In the genomic region with DNA sequence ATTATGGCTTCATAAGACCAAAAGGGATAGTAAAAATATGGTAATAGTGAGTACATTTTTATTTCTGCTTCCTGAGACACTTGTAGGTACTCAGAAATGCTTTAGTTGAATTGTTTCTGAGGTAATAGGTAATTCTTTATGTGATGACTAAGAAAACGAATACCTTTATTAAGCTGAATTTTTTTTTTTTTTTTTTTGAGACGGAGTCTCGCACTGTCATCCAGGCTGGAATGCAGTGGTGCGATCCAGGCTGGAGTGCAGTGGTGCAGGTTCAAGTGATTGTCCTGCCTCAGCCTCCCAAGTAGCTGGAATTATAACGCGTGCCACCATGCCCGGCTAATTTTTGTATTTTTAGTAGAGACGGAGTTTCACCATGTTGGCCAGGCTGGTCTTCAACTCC, we compare ENCODE assay signal across 18 cellular contexts. TPM values are rescaled to one million over a fixed set of nuclear protein-coding genes. Genes with fewer than 3 reads are reported as not detected.
DNase-seq lines count a peak whose midpoint lies in the region; ATAC-seq, FAIRE-seq and TF ChIP-seq lines count a peak whose summit lies in the region.
"Had no signal": no experiment of that assay in that cellular context is flagged by ENCODE, and none has a peak within 500 bp of the region (broad histone marks: within the 10 kb centered on the region; RNA-seq: fewer than 3 reads in every experiment).

No MANE protein-coding gene starts in this region.

- no peaks in the 10 kb centered on the region for H4K20me1 ChIP-seq in GM12878 (ENCODE audit: control insufficient read depth, insufficient read depth)

- H3K27ac Mint-ChIP-seq in MCF 10A (ENCODE audit: low read depth, unreplicated experiment), result peak overlapping the region; percentile 91
- H3K27ac Mint-ChIP-seq in stimulated activated naive CD8-positive, alpha-beta T cell treated with anti-CD3 and anti-CD28 coated beads, Interleukin-15, amount 100 ng/mL, for 72 hours, result no peak overlapping the region

- SMC1A ChIA-PET in GM12878 (lab: Charles Lee; ENCODE audit: uncharacterized antibody, unreplicated experiment), result interaction anchor here (2.1 kb wide), 1 partner anchor 27 kb away, joined by 6 read pairs; no protein-coding TSS in a partner anchor

- TF ChIP-seq RAD21 in GM12878 (IDR thresholded peaks at IDR 0.05; ENCODE audit: insufficient read depth, low read depth, low read length), result no peak

- peaks cover 27% of the 10 kb centered on the region for H3K36me3 Mint-ChIP-seq in MCF 10A (ENCODE audit: insufficient read depth, unreplicated experiment)

- H3K9ac ChIP-seq in GM12878 (ENCODE audit: control insufficient read depth, insufficient read depth, low read length), result no peak overlapping the region

- H3K27me3 Mint-ChIP-seq in MCF 10A (ENCODE audit: insufficient read depth, unreplicated experiment), result no peaks in the 10 kb centered on the region
- H3K27me3 Mint-ChIP-seq in stimulated activated naive CD8-positive, alpha-beta T cell treated with anti-CD3 and anti-CD28 coated beads, Interleukin-15, amount 100 ng/mL, for 72 hours, result no peaks in the 10 kb centered on the region

- no peak for ATAC-seq in GM12878
- no peak for ATAC-seq in stimulated activated naive CD8-positive, alpha-beta T cell treated with anti-CD3 and anti-CD28 coated beads, Interleukin-15, amount 100 ng/mL, for 72 hours
- ATAC-seq in SK-N-SH treated with all-trans-retinoic acid at 6 μM for 48 hours, result no peak
- ATAC-seq in HG02798 (IDR thresholded peaks at IDR 0.05; ENCODE audit: poor library complexity, unreplicated experiment), result no peak
- ATAC-seq: activated naive CD4-positive, alpha-beta T cell treated with anti-CD3 and anti-CD28 coated beads, Interleukin-2, amount 50 U/mL, for 72 hours; left cardiac atrium; Right ventricle myocardium inferior had no signal

- H3K4me3 ChIP-seq in breast epithelium (no peak overlapping the region), NB4 (ENCODE audit: low read depth, low read length) (peak overlapping the region; percentile 88), GM12878 (peak overlapping the region; percentile 66)
- H3K4me3 ChIP-seq: prostate gland, tibial nerve had no signal

- H3K9me3 ChIP-seq in breast epithelium (no peaks in the 10 kb centered on the region), GM12878 (replicated peaks; ENCODE audit: control insufficient read depth, insufficient read depth, low read length) (no peaks in the 10 kb centered on the region; the same call in 2 of the 3 replicates)
- H3K9me3 ChIP-seq: prostate gland, tibial nerve had no signal

- POLR2A ChIA-PET in MCF 10A (lab: Yijun Ruan, JAX), result interaction anchor here (0.6 to 3.7 kb wide), 5 partner anchors 63 to 362 kb away, joined by 3 to 55 read pairs (median 16); no protein-coding TSS in a partner anchor
- POLR2A ChIA-PET in GM12878 (lab: Charles Lee), result interaction anchor here (0.6 to 0.7 kb wide), 3 partner anchors 11 to 585 kb away, joined by 3 to 6 read pairs (median 3); no protein-coding TSS in a partner anchor

- TF ChIP-seq CTCF in MCF 10A (IDR thresholded peaks at IDR 0.05; ENCODE audit: unreplicated experiment), result no peak
- no peak for TF ChIP-seq CTCF in breast epithelium (IDR thresholded peaks at IDR 0.05)
- no peak for TF ChIP-seq CTCF in NB4 (IDR thresholded peaks at IDR 0.05; ENCODE audit: low read depth, low read length)
- TF ChIP-seq CTCF in GM12878 (IDR thresholded peaks at IDR 0.05 in 2 of 3, conservative IDR thresholded peaks at IDR 0.05 in 1 of 3; ENCODE audit: control insufficient read depth in 2 of 3, extremely low read depth in 1 of 3, insufficient read depth in 1 of 3, low read depth in 3 of 3, low read length in 3 of 3), result no peak

- H3K4me2 ChIP-seq in GM12878 (ENCODE audit: control insufficient read depth, insufficient read depth), result peak overlapping the region; percentile 77

- peaks cover 38% of the 10 kb centered on the region for H3K79me2 ChIP-seq in GM12878 (ENCODE audit: control insufficient read depth, insufficient read depth, low read length)

- 63% methylated on average over 5 of the region's 8 CpGs for WGBS in GM12878 (ENCODE audit: insufficient coverage, insufficient replicate concordance, low lambda C conversion rate, missing lambda C conversion rate)

- BruUV-seq in MCF 10A (replicated peaks; lab: Mats Ljungman, UMichigan) (no TSS peak), GM12878 (replicated peaks; lab: Mats Ljungman, UMichigan) (no TSS peak)

- H3K4me1 ChIP-seq in breast epithelium, result no peaks in the 10 kb centered on the region
- no peaks in the 10 kb centered on the region; the same call in none of the 2 replicates for H3K4me1 ChIP-seq in GM12878 (ENCODE audit: control insufficient read depth, insufficient read depth, low read length)
- H3K4me1 ChIP-seq: prostate gland had no signal

- H3K36me3 ChIP-seq in breast epithelium, result no peaks in the 10 kb centered on the region
- peaks cover 0 to 4% of the 10 kb centered on the region in 2 experiments; a peak in 2 of 4 replicates for H3K36me3 ChIP-seq in GM12878 (ENCODE audit: control insufficient read depth in 2 of 2, insufficient read depth in 2 of 2, low read length in 1 of 2)
- H3K36me3 ChIP-seq: brain microvascular endothelial cell had no signal

- RAD21 ChIA-PET in GM12878 (lab: Charles Lee; ENCODE audit: unreplicated experiment), result interaction anchor here (0.7 to 2.7 kb wide), 2 partner anchors 8 to 17 kb away, joined by 3 to 13 read pairs; no protein-coding TSS in a partner anchor

- peaks cover 12% of the 10 kb centered on the region for H3K4me1 Mint-ChIP-seq in MCF 10A (ENCODE audit: insufficient read depth, unreplicated experiment)
- peaks cover 39% of the 10 kb centered on the region for H3K4me1 Mint-ChIP-seq in stimulated activated naive CD8-positive, alpha-beta T cell treated with anti-CD3 and anti-CD28 coated beads, Interleukin-15, amount 100 ng/mL, for 72 hours

- CTCF ChIA-PET in MCF 10A (lab: Yijun Ruan, JAX), result interaction anchor here (1.1 kb wide), 1 partner anchor 311 kb away, joined by 3 read pairs; no protein-coding TSS in a partner anchor
- CTCF ChIA-PET in GM12878 (lab: Yijun Ruan, JAX), result no interaction called here

- DNase-seq in MCF 10A (ENCODE audit: unreplicated experiment) (no peak), breast epithelium (ENCODE audit: low spot score in 2 of 2) (no peak), NB4 (ENCODE audit: low read depth) (no peak), GM12878 (ENCODE audit: low read depth, low spot score) (no peak)
- no peak for DNase-seq in stimulated activated naive CD8-positive, alpha-beta T cell treated with anti-CD3 and anti-CD28 coated beads, Interleukin-15, amount 100 ng/mL, for 72 hours
- DNase-seq in activated naive CD4-positive, alpha-beta T cell (lab: John Stamatoyannopoulos, UW), result no peak
- DNase-seq: activated CD4-positive, CD25-positive, alpha-beta regulatory T cell; brain microvascular endothelial cell; foreskin melanocyte; left cardiac atrium; NCI-H187 treated with DMSO at 0.1 percent for 48 hours; NCI-H345 had no signal

- TF ChIP-seq EP300 in GM12878 (IDR thresholded peaks at IDR 0.05; ENCODE audit: borderline replicate concordance in 1 of 2, control insufficient read depth in 1 of 2, low read depth in 2 of 2, low read length in 2 of 2), result no peak

- intact Hi-C loops in MCF 10A (cut with micrococcal nuclease), result no loop called here
- intact Hi-C loops in breast epithelium (cut with DNase I; ENCODE audit: low total_unique reads), result no loop called here
- intact Hi-C loops in GM12878 (cut with micrococcal nuclease; ENCODE audit: unreplicated experiment), result no loop called here

- H3K9me3 Mint-ChIP-seq in MCF 10A (ENCODE audit: unreplicated experiment), result no peaks in the 10 kb centered on the region
- H3K9me3 Mint-ChIP-seq in stimulated activated naive CD8-positive, alpha-beta T cell treated with anti-CD3 and anti-CD28 coated beads, Interleukin-15, amount 100 ng/mL, for 72 hours, result no peaks in the 10 kb centered on the region
- H3K9me3 Mint-ChIP-seq: activated naive CD4-positive, alpha-beta T cell treated with anti-CD3 and anti-CD28 coated beads, Interleukin-2, amount 50 U/mL, for 72 hours had no signal

- H3K27ac ChIP-seq in breast epithelium (no peak overlapping the region), GM12878 (ENCODE audit: control insufficient read depth, insufficient read depth) (0 out of 2 replicates have a peak overlapping the region, but pooled peaks have one; percentile 3)
- H3K27ac ChIP-seq: brain microvascular endothelial cell, prostate gland, tibial nerve had no signal

- H2AFZ ChIP-seq in GM12878 (ENCODE audit: control insufficient read depth, low read depth, low read length), result no peak overlapping the region

- no peak for FAIRE-seq in GM12878 (lab: Jason Lieb, UNC)

- in situ Hi-C loops in GM12878 (cut with MboI), result no loop called here

- no peaks in the 10 kb centered on the region for H3K27me3 ChIP-seq in breast epithelium
- H3K27me3 ChIP-seq in GM12878 (replicated peaks in 1 of 2; ENCODE audit: control insufficient read depth in 2 of 2, insufficient read depth in 2 of 2, low read length in 1 of 2), result no peaks in the 10 kb centered on the region
- H3K27me3 ChIP-seq: brain microvascular endothelial cell, tibial nerve had no signal

- no peak for TF ChIP-seq POLR2A in breast epithelium (IDR thresholded peaks at IDR 0.05)
- no peak for TF ChIP-seq POLR2A in NB4 (IDR thresholded peaks at IDR 0.05; ENCODE audit: extremely low read depth, insufficient read length)
- TF ChIP-seq POLR2A in GM12878 (IDR thresholded peaks at IDR 0.05; ENCODE audit: low read depth, low read length), result no peak

- H3K4me3 Mint-ChIP-seq in MCF 10A (ENCODE audit: unreplicated experiment), result no peak overlapping the region
- peak overlapping the region; percentile 86 to 87 for H3K4me3 Mint-ChIP-seq in stimulated activated naive CD8-positive, alpha-beta T cell treated with anti-CD3 and anti-CD28 coated beads, Interleukin-15, amount 100 ng/mL, for 72 hours

RNA-seq across cellular contexts. Expression of a gene that starts 1.9 kb away (rescaled TPM):
- 48.3 and 59.5 TPM in 2 replicates for total RNA-seq in MCF 10A (2022)
- 10 to 100 TPM; 26.2 to 27.7 (median 27.5) TPM for total RNA-seq in breast epithelium
- total RNA-seq in GM12878 (2013; cell fraction: nucleolus; rRNA removed), result 84.7 and 96.3 TPM in 2 replicates
- total RNA-seq in GM12878 (2014; rRNA removed), result 59.6 and 71.1 TPM in 2 replicates
- 85.0 and 85.4 TPM in 2 replicates for total RNA-seq in GM12878 (2014; rRNA removed; fragmentation: Illumina TruSeq; extraction: Trizol)
- total RNA-seq in GM12878 (2021), result 70.4 and 73.0 TPM in 2 replicates
- 51.5 TPM for polyA plus RNA-seq in GM12878 (2011; ENCODE audit: low read depth)
- polyA plus RNA-seq in GM12878 (2011; rRNA removed), result 111 and 156 TPM in 2 replicates
- polyA plus RNA-seq in GM12878 (2011; cell fraction: cytosol; rRNA removed), result 44.8 and 46.5 TPM in 2 replicates
- 36.0 and 44.5 TPM in 2 replicates for polyA plus RNA-seq in GM12878 (2011; cell fraction: nucleus; rRNA removed)
- polyA plus RNA-seq in GM12878 (2012), result 51.0 and 56.6 TPM in 2 replicates
- polyA plus RNA-seq in GM12878 (2014; fragmentation: Illumina TruSeq; extraction: Trizol), result 102 and 148 TPM in 2 replicates
- polyA plus RNA-seq in GM12878 (2014; fragmentation: Nextera tagmentation; extraction: Ambion mirVana), result 100 to 1,000 TPM; 229 to 240 TPM
- 83.2 and 92.5 TPM in 2 replicates for polyA plus RNA-seq in GM12878 (2014; rRNA removed)
- 100 to 1,000 TPM; 266 to 267 TPM for polyA plus RNA-seq in GM12878 (2016; fragmentation: Nextera tagmentation; extraction: Ambion mirVana)
- 56.0 and 75.0 TPM in 2 replicates for polyA minus RNA-seq in GM12878 (2011; rRNA and poly(A)+ RNA removed)
- polyA minus RNA-seq in GM12878 (2011; cell fraction: cytosol; rRNA and poly(A)+ RNA removed), result 16.8 and 24.3 TPM in 2 replicates
- polyA minus RNA-seq in GM12878 (2011; cell fraction: nucleus; rRNA and poly(A)+ RNA removed), result 43.0 and 56.0 TPM in 2 replicates

RNA-seq across cellular contexts. Expression of a gene that starts 2.5 kb away (rescaled TPM):
- 0.07 TPM in 1 of 2 replicates, not detected in the other for total RNA-seq in MCF 10A (2022)
- total RNA-seq in breast epithelium, result under 1 TPM; 0.16 to 0.33 (median 0.29) TPM
- 1.1 and 1.2 TPM in 2 replicates for total RNA-seq in GM12878 (2013; cell fraction: nucleolus; rRNA removed)
- total RNA-seq in GM12878 (2014; rRNA removed), result 0.60 and 1.3 TPM in 2 replicates
- total RNA-seq in GM12878 (2014; rRNA removed; fragmentation: Illumina TruSeq; extraction: Trizol), result 0.60 and 0.85 TPM in 2 replicates
- 0.37 and 0.46 TPM in 2 replicates for total RNA-seq in GM12878 (2021)
- polyA plus RNA-seq in GM12878 (2011; ENCODE audit: low read depth), result 0.43 TPM
- 0.26 and 0.29 TPM in 2 replicates for polyA plus RNA-seq in GM12878 (2011; rRNA removed)
- polyA plus RNA-seq in GM12878 (2011; cell fraction: cytosol; rRNA removed), result 0.24 and 0.45 TPM in 2 replicates
- 0.37 and 0.58 TPM in 2 replicates for polyA plus RNA-seq in GM12878 (2011; cell fraction: nucleus; rRNA removed)
- polyA plus RNA-seq in GM12878 (2012), result 0.49 and 0.62 TPM in 2 replicates
- polyA plus RNA-seq in GM12878 (2014; fragmentation: Illumina TruSeq; extraction: Trizol), result 1.2 and 1.8 TPM in 2 replicates
- polyA plus RNA-seq in GM12878 (2014; fragmentation: Nextera tagmentation; extraction: Ambion mirVana), result under 1 TPM; 0.53 to 0.79 TPM
- polyA plus RNA-seq in GM12878 (2014; rRNA removed), result 0.81 and 1.2 TPM in 2 replicates
- under 1 TPM; 0.15 to 0.25 TPM for polyA plus RNA-seq in GM12878 (2016; fragmentation: Nextera tagmentation; extraction: Ambion mirVana)
- 0.22 and 0.26 TPM in 2 replicates for polyA minus RNA-seq in GM12878 (2011; rRNA and poly(A)+ RNA removed)
- polyA minus RNA-seq in GM12878 (2011; cell fraction: cytosol; rRNA and poly(A)+ RNA removed), result not detected in 2 replicates
- polyA minus RNA-seq in GM12878 (2011; cell fraction: nucleus; rRNA and poly(A)+ RNA removed), result 0.12 TPM in 1 of 2 replicates, not detected in the other

Comparison
In these comparisons a context has a peak if more than half of its experiments do, and no peak if none do; other contexts are left out.
1. H3K4me3 ChIP-seq: peak in NB4 (single experiment) and GM12878 (single experiment); none in breast epithelium (0 of 3).